In the genomic region with DNA sequence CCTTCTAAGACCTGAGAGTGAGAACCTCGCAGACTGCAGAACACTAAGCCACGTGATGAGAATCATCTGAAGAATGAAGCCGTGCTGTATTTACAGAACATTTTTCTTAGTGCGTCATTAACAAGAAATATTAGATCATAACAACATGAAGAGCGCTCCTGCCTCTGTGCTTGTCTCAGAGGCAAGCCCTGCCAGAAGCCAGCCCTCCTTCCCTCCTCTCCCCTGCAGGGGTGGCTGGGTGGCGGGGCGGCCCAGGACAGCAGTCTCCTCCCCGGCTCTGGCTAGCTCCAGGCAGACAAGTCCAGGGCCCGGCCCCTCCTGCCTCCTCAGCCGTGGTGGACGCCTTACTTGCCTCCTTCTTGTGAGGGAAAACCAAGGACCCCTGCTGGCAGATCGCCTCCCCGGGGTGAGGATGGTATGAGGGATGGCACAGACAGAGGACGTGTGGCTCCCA, we compare ENCODE assay signal across 23 cellular contexts.
DNase-seq lines count a peak whose midpoint lies in the region; TF ChIP-seq lines count a peak whose summit lies in the region.
"Had no signal": no experiment of that assay in that cellular context is flagged by ENCODE, and none has a peak within 500 bp of the region (broad histone marks: within the 10 kb centered on the region; RNA-seq: fewer than 3 reads in every experiment).

No MANE protein-coding gene starts in this region.

- DNase-seq in esophagus muscularis mucosa (ENCODE audit: extremely low spot score) (no peak), nephron progenitor cell (no peak), testis (peak; percentile 71), anterior cingulate cortex (lab: John Stamatoyannopoulos, UW) (no peak)
- DNase-seq in activated T-helper 2 cell treated with anti-CD3 and anti-CD28 coated beads, Interferon-gamma antibody, Interleukin-2, Interleukin-4, amounts not matched to agents 10 μg/mL and 5 μg/mL and 100 μg/mL, durations not matched to agents 14 hours and 24 hours and 36 hours (ENCODE audit: low spot score), result no peak
- DNase-seq in activated CD4-positive, CD25-positive, alpha-beta regulatory T cell (lab: John Stamatoyannopoulos, UW), result no peak
- DNase-seq in activated CD4-positive, alpha-beta T cell treated with anti-CD3 and anti-CD28 coated beads, Interleukin-2, amount 10 ng/mL, durations not matched to agents 7 days and 5 days, result no peak
- DNase-seq: activated B cell treated with CpG ODN at 0.5 μM for 24 hours; activated CD4-positive, alpha-beta T cell treated with anti-CD3 and anti-CD28 coated beads, Interleukin-2, amount 50 U/mL, for 48 hours; activated naive CD4-positive, alpha-beta T cell treated with Interleukin-2 at 50 U/mL for 16 hours; activated T-cell treated with anti-CD3 and anti-CD28 coated beads, Interleukin-2, amount 50 U/mL, for 72 hours; CD8-positive, alpha-beta memory T cell; EL; NCI-H2029; NCI-H526; NK-92 treated with Interleukin-12 subunit alpha and Interleukin-12 subunit beta, amount 100 ng/mL, for 24 hours; PC-3; SK-N-SH; spleen had no signal

- TF ChIP-seq CTCF in C4-2B (conservative IDR thresholded peaks at IDR 0.05), result no peak
- TF ChIP-seq CTCF in esophagus muscularis mucosa (IDR thresholded peaks at IDR 0.05), result no peak
- TF ChIP-seq CTCF in nephron progenitor cell (IDR thresholded peaks at IDR 0.05), result no peak
- TF ChIP-seq CTCF in testis (IDR thresholded peaks at IDR 0.05), result no peak

- H3K4me1 ChIP-seq in esophagus muscularis mucosa (peaks cover 21 to 67% (median 61%) of the 10 kb centered on the region in 4 donors), testis (peaks cover 38% of the 10 kb centered on the region)
- H3K4me1 ChIP-seq: HAP-1, parathyroid adenoma had no signal

- WGBS in esophagus muscularis mucosa, result 54% methylated on average over 12 of the region's 14 CpGs
- 52 to 65% methylated on average over 11 to 14 of the region's 14 CpGs for WGBS in testis, 2 donors

- no peak overlapping the region for H3K4me3 Mint-ChIP-seq in nephron progenitor cell
- no peak overlapping the region for H3K4me3 Mint-ChIP-seq in activated T-helper 2 cell treated with anti-CD3 and anti-CD28 coated beads, Interferon-gamma antibody, Interleukin-2, Interleukin-4, amounts not matched to agents 10 μg/mL and 5 μg/mL and 100 μg/mL, durations not matched to agents 14 hours and 24 hours and 36 hours (ENCODE audit: low read depth)
- H3K4me3 Mint-ChIP-seq in activated CD4-positive, alpha-beta T cell treated with anti-CD3 and anti-CD28 coated beads, Interleukin-2, amount 10 ng/mL, durations not matched to agents 7 days and 5 days, result no peak overlapping the region
- H3K4me3 Mint-ChIP-seq: activated B cell treated with CpG ODN at 0.5 μM for 24 hours; activated T-cell treated with anti-CD3 and anti-CD28 coated beads, Interleukin-2, amount 50 U/mL, for 72 hours; CD8-positive, alpha-beta memory T cell; neural crest cell had no signal

- peak overlapping the region; percentile 88 for H3K27ac Mint-ChIP-seq in nephron progenitor cell
- H3K27ac Mint-ChIP-seq in activated T-helper 2 cell treated with anti-CD3 and anti-CD28 coated beads, Interferon-gamma antibody, Interleukin-2, Interleukin-4, amounts not matched to agents 10 μg/mL and 5 μg/mL and 100 μg/mL, durations not matched to agents 14 hours and 24 hours and 36 hours, result no peak overlapping the region
- no peak overlapping the region for H3K27ac Mint-ChIP-seq in activated CD4-positive, alpha-beta T cell treated with anti-CD3 and anti-CD28 coated beads, Interleukin-2, amount 10 ng/mL, durations not matched to agents 7 days and 5 days
- H3K27ac Mint-ChIP-seq: activated B cell treated with CpG ODN at 0.5 μM for 24 hours; activated T-cell treated with anti-CD3 and anti-CD28 coated beads, Interleukin-2, amount 50 U/mL, for 72 hours had no signal

- no peaks in the 10 kb centered on the region for H3K9me3 Mint-ChIP-seq in nephron progenitor cell
- H3K9me3 Mint-ChIP-seq in activated T-helper 2 cell treated with anti-CD3 and anti-CD28 coated beads, Interferon-gamma antibody, Interleukin-2, Interleukin-4, amounts not matched to agents 10 μg/mL and 5 μg/mL and 100 μg/mL, durations not matched to agents 14 hours and 24 hours and 36 hours, result no peaks in the 10 kb centered on the region
- no peaks in the 10 kb centered on the region for H3K9me3 Mint-ChIP-seq in activated CD4-positive, alpha-beta T cell treated with anti-CD3 and anti-CD28 coated beads, Interleukin-2, amount 10 ng/mL, durations not matched to agents 7 days and 5 days
- H3K9me3 Mint-ChIP-seq: activated B cell treated with CpG ODN at 0.5 μM for 24 hours; activated T-cell treated with anti-CD3 and anti-CD28 coated beads, Interleukin-2, amount 50 U/mL, for 72 hours; CD8-positive, alpha-beta memory T cell; neural crest cell had no signal

- CTCF ChIA-PET in activated CD4-positive, alpha-beta T cell treated with anti-CD3 and anti-CD28 coated beads, Interleukin-2, amount 10 ng/mL, durations not matched to agents 7 days and 5 days (lab: Charles Lee), result no interaction called here

- peaks cover 14% of the 10 kb centered on the region for H3K4me1 Mint-ChIP-seq in nephron progenitor cell
- no peaks in the 10 kb centered on the region for H3K4me1 Mint-ChIP-seq in activated T-helper 2 cell treated with anti-CD3 and anti-CD28 coated beads, Interferon-gamma antibody, Interleukin-2, Interleukin-4, amounts not matched to agents 10 μg/mL and 5 μg/mL and 100 μg/mL, durations not matched to agents 14 hours and 24 hours and 36 hours (ENCODE audit: low read depth)
- H3K4me1 Mint-ChIP-seq in activated CD4-positive, alpha-beta T cell treated with anti-CD3 and anti-CD28 coated beads, Interleukin-2, amount 10 ng/mL, durations not matched to agents 7 days and 5 days, result no peaks in the 10 kb centered on the region
- H3K4me1 Mint-ChIP-seq: activated B cell treated with CpG ODN at 0.5 μM for 24 hours; CD8-positive, alpha-beta memory T cell; neural crest cell had no signal

- intact Hi-C loops in esophagus muscularis mucosa (cut with DNase I) (no loop called here), testis (cut with DNase I; ENCODE audit: low total_unique reads) (no loop called here)
- intact Hi-C loops in activated T-helper 2 cell treated with anti-CD3 and anti-CD28 coated beads, Interferon-gamma antibody, Interleukin-2, Interleukin-4, amounts not matched to agents 10 μg/mL and 5 μg/mL and 100 μg/mL, durations not matched to agents 14 hours and 24 hours and 36 hours (cut with micrococcal nuclease), result no loop called here

- TF ChIP-seq EP300 in esophagus muscularis mucosa (IDR thresholded peaks at IDR 0.05), result no peak

- H3K27me3 Mint-ChIP-seq in nephron progenitor cell (ENCODE audit: low read depth, poor library complexity), result no peaks in the 10 kb centered on the region
- H3K27me3 Mint-ChIP-seq in activated T-helper 2 cell treated with anti-CD3 and anti-CD28 coated beads, Interferon-gamma antibody, Interleukin-2, Interleukin-4, amounts not matched to agents 10 μg/mL and 5 μg/mL and 100 μg/mL, durations not matched to agents 14 hours and 24 hours and 36 hours (ENCODE audit: low read depth), result no peaks in the 10 kb centered on the region
- no peaks in the 10 kb centered on the region for H3K27me3 Mint-ChIP-seq in activated CD4-positive, alpha-beta T cell treated with anti-CD3 and anti-CD28 coated beads, Interleukin-2, amount 10 ng/mL, durations not matched to agents 7 days and 5 days
- H3K27me3 Mint-ChIP-seq: activated B cell treated with CpG ODN at 0.5 μM for 24 hours had no signal

- H3K36me3 Mint-ChIP-seq in nephron progenitor cell (ENCODE audit: low read depth), result peaks cover 4% of the 10 kb centered on the region
- peaks cover 19% of the 10 kb centered on the region for H3K36me3 Mint-ChIP-seq in activated T-helper 2 cell treated with anti-CD3 and anti-CD28 coated beads, Interferon-gamma antibody, Interleukin-2, Interleukin-4, amounts not matched to agents 10 μg/mL and 5 μg/mL and 100 μg/mL, durations not matched to agents 14 hours and 24 hours and 36 hours (ENCODE audit: low read depth)
- H3K36me3 Mint-ChIP-seq in activated CD4-positive, alpha-beta T cell treated with anti-CD3 and anti-CD28 coated beads, Interleukin-2, amount 10 ng/mL, durations not matched to agents 7 days and 5 days (ENCODE audit: low read depth), result peaks cover 4% of the 10 kb centered on the region

- POLR2A ChIA-PET in activated CD4-positive, alpha-beta T cell treated with anti-CD3 and anti-CD28 coated beads, Interleukin-2, amount 10 ng/mL, durations not matched to agents 7 days and 5 days (lab: Charles Lee), result no interaction called here

- H3K27me3 ChIP-seq in esophagus muscularis mucosa (no peaks in the 10 kb centered on the region), testis (no peaks in the 10 kb centered on the region)
- H3K27me3 ChIP-seq: spleen had no signal

- peak overlapping the region; percentile 3; the same call in 1 of the 2 replicates for H3K27ac ChIP-seq in C4-2B
- peak overlapping the region; percentile 82 to 88 (median 84) for H3K27ac ChIP-seq in esophagus muscularis mucosa (replicated peaks in 1 of 4)
- peak overlapping the region; percentile 32 to 68 for H3K27ac ChIP-seq in testis
- H3K27ac ChIP-seq: parathyroid adenoma, spleen had no signal

- TF ChIP-seq POLR2A in esophagus muscularis mucosa (IDR thresholded peaks at IDR 0.05; ENCODE audit: low read depth) (no peak), testis (IDR thresholded peaks at IDR 0.05) (no peak)

- H3K4me3 ChIP-seq in esophagus muscularis mucosa (no peak overlapping the region), testis (no peak overlapping the region)
- H3K4me3 ChIP-seq: HAP-1, spleen had no signal

- H3K36me3 ChIP-seq in esophagus muscularis mucosa (peaks cover 10 to 78% (median 71%) of the 10 kb centered on the region in 4 donors), testis (ENCODE audit: low read depth, missing control alignments) (no peaks in the 10 kb centered on the region)
- H3K36me3 ChIP-seq: HAP-1 had no signal

- H3K9me3 ChIP-seq in esophagus muscularis mucosa (no peaks in the 10 kb centered on the region), testis (no peaks in the 10 kb centered on the region)
- H3K9me3 ChIP-seq: HAP-1, SK-N-SH, spleen had no signal

Comparison
In these comparisons a context has a peak if more than half of its experiments do, and no peak if none do; other contexts are left out.
1. H3K27ac ChIP-seq: peak in every context shown above with its lines; median percentile 84 in esophagus muscularis mucosa; 50 in testis; 3 in C4-2B.